12 cellular contexts compared by ENCODE assay signal in genomic region chr4:20305976-20306375, GRCh38. TPM values are rescaled to one million over a fixed set of nuclear protein-coding genes. Genes with fewer than 3 reads are reported as not detected.
A peak's percentile ranks its signal among the peaks of the same experiment; 100 is the strongest.
DNase-seq lines count a peak whose midpoint lies in the region; ATAC-seq and TF ChIP-seq lines count a peak whose summit lies in the region.
"Had no signal": no experiment of that assay in that cellular context is flagged by ENCODE, and none has a peak within 500 bp of the region (broad histone marks: within the 10 kb centered on the region; RNA-seq: fewer than 3 reads in every experiment).

No MANE protein-coding gene starts in this region.

- no peaks in the 10 kb centered on the region for H3K4me1 Mint-ChIP-seq in Calu3 (ENCODE audit: low read depth, unreplicated experiment)
- H3K4me1 Mint-ChIP-seq in activated T-helper 17 cell treated with anti-CD3 and anti-CD28 coated beads, Interleukin-2, amount 50 U/mL, for 72 hours: no peaks in the 10 kb centered on the region
- H3K4me1 Mint-ChIP-seq: activated naive CD4-positive, alpha-beta T cell treated with anti-CD3 and anti-CD28 coated beads, Interleukin-2, amount 50 U/mL, for 24 hours had no signal

- no peak overlapping the region for H3K4me3 ChIP-seq in astrocyte of the cerebellum (ENCODE audit: low read depth, low read length)

- H3K36me3 Mint-ChIP-seq in Calu3 (ENCODE audit: insufficient read depth, unreplicated experiment): no peaks in the 10 kb centered on the region
- H3K36me3 Mint-ChIP-seq in activated T-helper 17 cell treated with anti-CD3 and anti-CD28 coated beads, Interleukin-2, amount 50 U/mL, for 72 hours (ENCODE audit: low read depth): no peaks in the 10 kb centered on the region
- H3K36me3 Mint-ChIP-seq: activated naive CD4-positive, alpha-beta T cell treated with anti-CD3 and anti-CD28 coated beads, Interleukin-2, amount 50 U/mL, for 24 hours; natural killer cell treated with Interleukin-12 subunit alpha and Interleukin-12 subunit beta and Interleukin-15 and Interleukin-18, amount 100 ng/mL, for 72 hours had no signal

- no peak overlapping the region for H3K27ac Mint-ChIP-seq in Calu3 (ENCODE audit: unreplicated experiment)
- no peak overlapping the region for H3K27ac Mint-ChIP-seq in activated T-helper 17 cell treated with anti-CD3 and anti-CD28 coated beads, Interleukin-2, amount 50 U/mL, for 72 hours
- H3K27ac Mint-ChIP-seq: activated naive CD4-positive, alpha-beta T cell treated with anti-CD3 and anti-CD28 coated beads, Interleukin-2, amount 50 U/mL, for 24 hours; natural killer cell treated with Interleukin-12 subunit alpha and Interleukin-12 subunit beta and Interleukin-15 and Interleukin-18, amount 100 ng/mL, for 72 hours had no signal

- CTCF ChIA-PET in Calu3 (lab: Charles Lee): no interaction called here

- ATAC-seq in activated T-helper 17 cell treated with anti-CD3 and anti-CD28 coated beads, Interleukin-2, amount 50 U/mL, for 72 hours (replicated peaks): no peak
- ATAC-seq in HG03571 (IDR thresholded peaks at IDR 0.05; ENCODE audit: unreplicated experiment) (no peak), HG03439 (IDR thresholded peaks at IDR 0.05; ENCODE audit: unreplicated experiment) (no peak)
- ATAC-seq: natural killer cell treated with Interleukin-12 subunit alpha and Interleukin-12 subunit beta and Interleukin-15 and Interleukin-18, amount 100 ng/mL, for 72 hours had no signal

- no peak for TF ChIP-seq CTCF in Calu3 (IDR thresholded peaks at IDR 0.05; ENCODE audit: unreplicated experiment)
- TF ChIP-seq CTCF in astrocyte of the cerebellum (IDR thresholded peaks at IDR 0.05; ENCODE audit: low read depth, low read length, missing control alignments): peak; percentile 33

- H3K4me3 Mint-ChIP-seq in Calu3 (ENCODE audit: low read depth, unreplicated experiment): no peak overlapping the region
- H3K4me3 Mint-ChIP-seq in activated T-helper 17 cell treated with anti-CD3 and anti-CD28 coated beads, Interleukin-2, amount 50 U/mL, for 72 hours: no peak overlapping the region
- H3K4me3 Mint-ChIP-seq: activated naive CD4-positive, alpha-beta T cell treated with anti-CD3 and anti-CD28 coated beads, Interleukin-2, amount 50 U/mL, for 24 hours; natural killer cell treated with Interleukin-12 subunit alpha and Interleukin-12 subunit beta and Interleukin-15 and Interleukin-18, amount 100 ng/mL, for 72 hours had no signal

- no peaks in the 10 kb centered on the region for H3K27me3 Mint-ChIP-seq in Calu3 (ENCODE audit: unreplicated experiment)
- no peaks in the 10 kb centered on the region for H3K27me3 Mint-ChIP-seq in activated T-helper 17 cell treated with anti-CD3 and anti-CD28 coated beads, Interleukin-2, amount 50 U/mL, for 72 hours
- H3K27me3 Mint-ChIP-seq: activated naive CD4-positive, alpha-beta T cell treated with anti-CD3 and anti-CD28 coated beads, Interleukin-2, amount 50 U/mL, for 24 hours; natural killer cell treated with Interleukin-12 subunit alpha and Interleukin-12 subunit beta and Interleukin-15 and Interleukin-18, amount 100 ng/mL, for 72 hours had no signal

- H3K9me3 Mint-ChIP-seq in Calu3 (ENCODE audit: low read depth, unreplicated experiment): no peaks in the 10 kb centered on the region
- H3K9me3 Mint-ChIP-seq in activated T-helper 17 cell treated with anti-CD3 and anti-CD28 coated beads, Interleukin-2, amount 50 U/mL, for 72 hours: no peaks in the 10 kb centered on the region

- no TSS peak for BruUV-seq in Calu3 (replicated peaks; lab: Mats Ljungman, UMichigan)

- intact Hi-C loops in Calu3 (cut with micrococcal nuclease; ENCODE audit: unreplicated experiment): loop anchor here (10.0 kb wide), 2 partner anchors 119 to 239 kb away; no protein-coding TSS in a partner anchor

- DNase-seq in Calu3 (peak; percentile 15), NCI-H1105 (lab: John Stamatoyannopoulos, UW) (peak; percentile 7), astrocyte of the cerebellum (ENCODE audit: low read depth) (peak; percentile 22), left kidney (ENCODE audit: low read depth, low spot score) (peak; percentile 47)
- no peak for DNase-seq in effector CD8-positive, alpha-beta T cell (lab: John Stamatoyannopoulos, UW)
- DNase-seq: NCI-H446 treated with DMSO at 0.1 percent for 48 hours; stimulated activated CD4-positive, alpha-beta T cell treated with anti-CD3 and anti-CD28 coated beads, Interleukin-2, amount 100 ng/mL, for 48 hours had no signal

- in situ Hi-C loops in astrocyte of the cerebellum (cut with HindIII; ENCODE audit: low sequenced_read_pairs): no loop called here

RNA-seq across cellular contexts. Expression of gene SLIT2, which starts 54.3 kb away (rescaled TPM):
- 2.0 and 3.8 TPM in 2 replicates for total RNA-seq in Calu3 (2022)
- total RNA-seq in activated T-helper 17 cell treated with anti-CD3 and anti-CD28 coated beads, Interleukin-2, amount 50 U/mL, for 72 hours: not detected
- total RNA-seq: natural killer cell treated with Interleukin-12 subunit alpha and Interleukin-12 subunit beta and Interleukin-15 and Interleukin-18, amount 100 ng/mL, for 72 hours had no signal
